ENCODE assay signal across 7 cellular contexts in genomic region chr1:202343652-202344349, GRCh38. TPM values are rescaled to one million over a fixed set of nuclear protein-coding genes. Genes with fewer than 3 reads are reported as not detected.
DNase-seq lines count a peak whose midpoint lies in the region; ATAC-seq, FAIRE-seq and TF ChIP-seq lines count a peak whose summit lies in the region.

No MANE protein-coding gene starts in this region.

- peak overlapping the region; percentile 85 for H3K4me2 ChIP-seq in DOHH2 (ENCODE audit: low read length)

- H3K36me3 ChIP-seq in DOHH2 (ENCODE audit: control insufficient read depth, low read length): peaks cover 22% of the 10 kb centered on the region
- H3K36me3 ChIP-seq in neuron (ENCODE audit: insufficient read depth, low read length): no peaks in the 10 kb centered on the region

- H3K9me3 ChIP-seq in DOHH2 (ENCODE audit: control insufficient read depth, insufficient read depth, low read length) (no peaks in the 10 kb centered on the region), neuron (ENCODE audit: low read length) (no peaks in the 10 kb centered on the region)

- peak; percentile 81 for FAIRE-seq in RCC 7860 (lab: Jason Lieb, UNC)

- DNase-seq in LNCaP clone FGC (ENCODE audit: low read depth) (no peak), RCC 7860 (ENCODE audit: low spot score) (peak; percentile 37), dedifferentiated amniotic fluid mesenchymal stem cell (ENCODE audit: extremely low spot score) (peak; percentile 48), sciatic nerve (ENCODE audit: low spot score) (no peak)

- peak overlapping the region; percentile 57 for H3K27ac ChIP-seq in DOHH2 (ENCODE audit: low read depth, low read length)

- peaks cover 16% of the 10 kb centered on the region for H3F3A ChIP-seq in DOHH2 (ENCODE audit: control insufficient read depth, insufficient read depth)

- no peaks in the 10 kb centered on the region for H4K20me1 ChIP-seq in DOHH2 (ENCODE audit: control insufficient read depth, insufficient read depth, low read depth, low read length)

- peaks cover 39% of the 10 kb centered on the region for H3K4me1 ChIP-seq in DOHH2 (ENCODE audit: control insufficient read depth, low read length)
- H3K4me1 ChIP-seq in neuron (ENCODE audit: insufficient read depth, low read length): peaks cover 7% of the 10 kb centered on the region

- ATAC-seq in sciatic nerve: no peak
- ATAC-seq in GM21526 (IDR thresholded peaks at IDR 0.05; ENCODE audit: low FRiP score, unreplicated experiment): no peak

- H3K4me3 ChIP-seq in DOHH2 (ENCODE audit: low read length) (peak overlapping the region; percentile 60), LNCaP clone FGC (ENCODE audit: low read depth, low read length) (no peak overlapping the region), neuron (ENCODE audit: low read length) (no peak overlapping the region)

- peak overlapping the region; percentile 63 for H2AFZ ChIP-seq in neuron (ENCODE audit: low read depth, low read length)

- H3K9me2 ChIP-seq in DOHH2 (replicated peaks; ENCODE audit: control insufficient read depth, low read length): no peaks in the 10 kb centered on the region

- peaks cover 33% of the 10 kb centered on the region for H3K79me2 ChIP-seq in DOHH2 (ENCODE audit: control insufficient read depth, low read length)

- intact Hi-C loops in sciatic nerve (cut with DNase I): loop anchor here (10.0 kb wide), 1 partner anchor 371 kb away; the partner anchor contains the start of gene SYT2

- H3K27me3 ChIP-seq in DOHH2 (ENCODE audit: control insufficient read depth, low read length) (no peaks in the 10 kb centered on the region), neuron (ENCODE audit: insufficient read depth, low read length) (no peaks in the 10 kb centered on the region)

- TF ChIP-seq CTCF in DOHH2 (IDR thresholded peaks at IDR 0.05; ENCODE audit: low read depth, low read length, poor library complexity, severe bottlenecking): peak; percentile 68
- peak; percentile 59 for TF ChIP-seq CTCF in LNCaP clone FGC (IDR thresholded peaks at IDR 0.05; ENCODE audit: control insufficient read depth, extremely low read depth, insufficient read depth)

RNA-seq across cellular contexts. Expression of gene UBE2T, which starts 2.1 kb away (rescaled TPM):
- 0.45 TPM for total RNA-seq in sciatic nerve

RNA-seq across cellular contexts. Expression of gene PPP1R12B, which starts 4.7 kb away (rescaled TPM):
- 271 TPM for total RNA-seq in sciatic nerve

Comparison
In these comparisons a context has a peak if more than half of its experiments do, and no peak if none do; other contexts are left out.
1. DNase-seq: peak in RCC 7860 (single experiment) and dedifferentiated amniotic fluid mesenchymal stem cell (single experiment); none in LNCaP clone FGC (single experiment) and sciatic nerve (single experiment).